In the genomic region with DNA sequence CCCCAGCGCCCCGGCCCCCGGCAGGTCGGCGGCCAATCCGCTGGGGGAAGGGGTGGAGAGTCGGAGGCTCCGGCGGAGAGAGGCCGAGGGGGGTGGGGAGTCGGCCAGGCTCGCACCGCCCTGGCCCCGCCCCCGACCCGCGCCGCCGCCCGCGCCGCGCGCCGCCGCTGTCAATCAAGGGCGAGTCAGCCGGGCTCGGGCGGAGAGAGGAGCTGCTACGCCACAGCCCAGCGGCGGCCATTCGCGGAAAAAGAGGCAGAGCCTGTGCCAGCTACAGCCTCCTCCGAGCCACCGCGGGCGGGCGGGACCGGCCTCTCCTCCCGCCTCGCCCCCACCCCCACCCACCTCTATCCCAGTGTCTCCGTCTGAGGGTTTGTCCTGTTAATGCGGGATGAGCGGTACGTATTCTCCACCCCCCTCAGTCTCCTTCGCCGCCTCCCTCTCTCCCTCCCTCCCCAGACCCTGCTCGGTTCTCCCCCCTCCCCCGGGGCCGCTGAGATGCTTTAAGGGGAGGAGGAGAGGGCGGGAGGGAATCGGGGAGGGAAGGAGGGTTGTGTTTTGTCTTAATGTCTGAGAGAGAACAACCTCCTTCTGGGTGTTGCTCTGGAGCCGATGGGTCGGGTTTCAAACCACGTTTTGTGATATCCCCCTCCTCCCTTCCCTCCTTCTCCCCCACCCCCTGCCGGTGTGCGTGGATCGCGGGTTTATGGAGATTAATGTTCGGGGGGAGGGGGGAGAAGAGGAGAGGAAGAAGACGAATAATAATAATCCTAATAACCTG, we compare ENCODE assay signal across 8 cellular contexts. TPM values are rescaled to one million over a fixed set of nuclear protein-coding genes. Genes with fewer than 3 reads are reported as not detected.
A peak's percentile ranks its signal among the peaks of the same experiment; 100 is the strongest.
DNase-seq lines count a peak whose midpoint lies in the region; ATAC-seq and TF ChIP-seq lines count a peak whose summit lies in the region.

A gene (plus strand): TSS at position 223 of the 781 bp plus-strand sequence. CDS start 169 bp downstream, at position 392.

- ATAC-seq in CD4-positive, CD25-positive, alpha-beta regulatory T cell (ENCODE audit: low read depth in 2 of 2), result peak; percentile 71 to 72
- ATAC-seq in GM19452 (IDR thresholded peaks at IDR 0.05; ENCODE audit: unreplicated experiment) (peak; percentile 66), HG03575 (IDR thresholded peaks at IDR 0.05; ENCODE audit: extremely low read depth, insufficient number of reproducible peaks, low FRiP score, unreplicated experiment) (peak; percentile 62)

- no peaks in the 10 kb centered on the region for H3K9me3 Mint-ChIP-seq in CD4-positive, CD25-positive, alpha-beta regulatory T cell

- peak within 1 kb of the TSS; percentile 99 for H3K27ac ChIP-seq in CD4-positive, CD25-positive, alpha-beta regulatory T cell (ENCODE audit: insufficient read depth, low read length, poor library complexity, severe bottlenecking)
- peak within 1 kb of the TSS; percentile 95 to 100 for H3K27ac ChIP-seq in liver (ENCODE audit: low read depth in 1 of 2, low read length in 2 of 2)

- H3K27ac Mint-ChIP-seq in CD4-positive, CD25-positive, alpha-beta regulatory T cell, result peak within 1 kb of the TSS; percentile 98 to 99 (median 98)

- under 1% methylated on average over 63 of the region's 63 CpGs for WGBS in liver

- peak; percentile 93 to 97 (median 93) for DNase-seq in CD4-positive, CD25-positive, alpha-beta regulatory T cell
- DNase-seq in NCI-H82 (lab: John Stamatoyannopoulos, UW) (peak; percentile 99), dermis blood vessel endothelial cell (peak; percentile 95)
- peak; percentile 93 to 94 for DNase-seq in activated CD4-positive, alpha-beta T cell treated with anti-CD3 and anti-CD28 coated beads, Interleukin-2, amount 50 U/mL, for 48 hours
- DNase-seq in stimulated activated CD4-positive, alpha-beta T cell treated with anti-CD3 and anti-CD28 coated beads, Interleukin-4, amount 100 ng/mL, for 1 hour, result peak; percentile 95

- H3K27me3 ChIP-seq in CD4-positive, CD25-positive, alpha-beta regulatory T cell (ENCODE audit: control insufficient read depth, insufficient read depth, low read length), result no peaks in the 10 kb centered on the region
- H3K27me3 ChIP-seq in liver (ENCODE audit: control insufficient read depth in 4 of 4, insufficient read depth in 4 of 4, low read length in 3 of 4), result no peaks in the 10 kb centered on the region

- peaks cover 4% of the 10 kb centered on the region for H3K27me3 Mint-ChIP-seq in CD4-positive, CD25-positive, alpha-beta regulatory T cell

- peaks cover 23% of the 10 kb centered on the region for H3K36me3 Mint-ChIP-seq in CD4-positive, CD25-positive, alpha-beta regulatory T cell

- peak within 1 kb of the TSS; percentile 28 to 90 for H3K9ac ChIP-seq in liver (ENCODE audit: low read depth in 1 of 2, low read length in 2 of 2)

- no peak for TF ChIP-seq CTCF in liver (IDR thresholded peaks at IDR 0.05; ENCODE audit: low read depth, low read length, missing input control)

- peaks cover 30 to 55% (median 45%) of the 10 kb centered on the region in 4 donors for H3K4me1 Mint-ChIP-seq in CD4-positive, CD25-positive, alpha-beta regulatory T cell

- H3K9me3 ChIP-seq in CD4-positive, CD25-positive, alpha-beta regulatory T cell (ENCODE audit: control insufficient read depth in 2 of 2, low read length in 2 of 2), result no peaks in the 10 kb centered on the region
- no peaks in the 10 kb centered on the region for H3K9me3 ChIP-seq in liver (ENCODE audit: control insufficient read depth in 4 of 4, low read length in 3 of 4)

- peak within 1 kb of the TSS; percentile 80 for H3K4me3 ChIP-seq in CD4-positive, CD25-positive, alpha-beta regulatory T cell (ENCODE audit: low read depth, low read length)
- peak within 1 kb of the TSS; percentile 46 to 97 (median 85) for H3K4me3 ChIP-seq in liver (ENCODE audit: low read depth in 1 of 3, low read length in 3 of 3)

- peak within 1 kb of the TSS; percentile 98 to 100 (median 100) for H3K4me3 Mint-ChIP-seq in CD4-positive, CD25-positive, alpha-beta regulatory T cell

- peak in 1 of 2 donors; percentile 27 for TF ChIP-seq RAD21 in liver (IDR thresholded peaks at IDR 0.05)

- H3K36me3 ChIP-seq in CD4-positive, CD25-positive, alpha-beta regulatory T cell (ENCODE audit: control insufficient read depth, insufficient read depth, low read length), result no peaks in the 10 kb centered on the region
- H3K36me3 ChIP-seq in liver (ENCODE audit: control insufficient read depth in 4 of 4, insufficient read depth in 3 of 4, low read depth in 1 of 4, low read length in 3 of 4), result no peaks in the 10 kb centered on the region

- peaks cover 51% of the 10 kb centered on the region for H3K4me1 ChIP-seq in CD4-positive, CD25-positive, alpha-beta regulatory T cell (ENCODE audit: control insufficient read depth, insufficient read depth, low read length, poor library complexity, severe bottlenecking)
- peaks cover 0 to 16% (median 8%) of the 10 kb centered on the region in 4 donors for H3K4me1 ChIP-seq in liver (ENCODE audit: control insufficient read depth in 4 of 4, insufficient read depth in 4 of 4, low read length in 3 of 4)

TF ChIP-seq in liver, 16 proteins besides CTCF, POLR2A, EP300 and RAD21:
- TF ChIP-seq RXRA (IDR thresholded peaks at IDR 0.05) (no peak), YY1 (IDR thresholded peaks at IDR 0.05) (peak; percentile 82), TAF1 (conservative IDR thresholded peaks at IDR 0.05) (peak; percentile 2), HNF4G (IDR thresholded peaks at IDR 0.05) (no peak), FOXA2 (IDR thresholded peaks at IDR 0.05) (no peak)
- TF ChIP-seq, protein P1, sequence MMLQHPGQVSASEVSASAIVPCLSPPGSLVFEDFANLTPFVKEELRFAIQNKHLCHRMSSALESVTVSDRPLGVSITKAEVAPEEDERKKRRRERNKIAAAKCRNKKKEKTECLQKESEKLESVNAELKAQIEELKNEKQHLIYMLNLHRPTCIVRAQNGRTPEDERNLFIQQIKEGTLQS (IDR thresholded peaks at IDR 0.05), result no peak
- TF ChIP-seq, protein P2, sequence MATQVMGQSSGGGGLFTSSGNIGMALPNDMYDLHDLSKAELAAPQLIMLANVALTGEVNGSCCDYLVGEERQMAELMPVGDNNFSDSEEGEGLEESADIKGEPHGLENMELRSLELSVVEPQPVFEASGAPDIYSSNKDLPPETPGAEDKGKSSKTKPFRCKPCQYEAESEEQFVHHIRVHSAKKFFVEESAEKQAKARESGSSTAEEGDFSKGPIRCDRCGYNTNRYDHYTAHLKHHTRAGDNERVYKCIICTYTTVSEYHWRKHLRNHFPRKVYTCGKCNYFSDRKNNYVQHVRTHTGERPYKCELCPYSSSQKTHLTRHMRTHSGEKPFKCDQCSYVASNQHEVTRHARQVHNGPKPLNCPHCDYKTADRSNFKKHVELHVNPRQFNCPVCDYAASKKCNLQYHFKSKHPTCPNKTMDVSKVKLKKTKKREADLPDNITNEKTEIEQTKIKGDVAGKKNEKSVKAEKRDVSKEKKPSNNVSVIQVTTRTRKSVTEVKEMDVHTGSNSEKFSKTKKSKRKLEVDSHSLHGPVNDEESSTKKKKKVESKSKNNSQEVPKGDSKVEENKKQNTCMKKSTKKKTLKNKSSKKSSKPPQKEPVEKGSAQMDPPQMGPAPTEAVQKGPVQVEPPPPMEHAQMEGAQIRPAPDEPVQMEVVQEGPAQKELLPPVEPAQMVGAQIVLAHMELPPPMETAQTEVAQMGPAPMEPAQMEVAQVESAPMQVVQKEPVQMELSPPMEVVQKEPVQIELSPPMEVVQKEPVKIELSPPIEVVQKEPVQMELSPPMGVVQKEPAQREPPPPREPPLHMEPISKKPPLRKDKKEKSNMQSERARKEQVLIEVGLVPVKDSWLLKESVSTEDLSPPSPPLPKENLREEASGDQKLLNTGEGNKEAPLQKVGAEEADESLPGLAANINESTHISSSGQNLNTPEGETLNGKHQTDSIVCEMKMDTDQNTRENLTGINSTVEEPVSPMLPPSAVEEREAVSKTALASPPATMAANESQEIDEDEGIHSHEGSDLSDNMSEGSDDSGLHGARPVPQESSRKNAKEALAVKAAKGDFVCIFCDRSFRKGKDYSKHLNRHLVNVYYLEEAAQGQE (IDR thresholded peaks at IDR 0.05), result peak; percentile 12
- TF ChIP-seq, protein P3, sequence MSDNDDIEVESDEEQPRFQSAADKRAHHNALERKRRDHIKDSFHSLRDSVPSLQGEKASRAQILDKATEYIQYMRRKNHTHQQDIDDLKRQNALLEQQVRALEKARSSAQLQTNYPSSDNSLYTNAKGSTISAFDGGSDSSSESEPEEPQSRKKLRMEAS (IDR thresholded peaks at IDR 0.05), result no peak

RNA-seq across cellular contexts. Expression of the gene that starts here (rescaled TPM):
- total RNA-seq in CD4-positive, CD25-positive, alpha-beta regulatory T cell, result 43.5 TPM
- 10 to 100 TPM; 14.9 to 17.4 (median 16.5) TPM for polyA plus RNA-seq in CD4-positive, CD25-positive, alpha-beta regulatory T cell
- 6.5 and 8.4 TPM in 2 replicates for total RNA-seq in dermis blood vessel endothelial cell
- total RNA-seq in liver, result 10 to 100 TPM; 12.1 to 13.2 TPM
- polyA plus RNA-seq in liver, result 1 to 10 TPM in 1 of 2 donors, under 1 TPM in 1; 0.61 to 1.3 TPM

Comparison
In these comparisons a context has a peak if more than half of its experiments do, and no peak if none do; other contexts are left out.
1. Peak in every context shown above with its lines: DNase-seq, ATAC-seq, H3K4me3 ChIP-seq and H3K27ac ChIP-seq.
2. RNA of the gene that starts here (polyA plus RNA-seq): 14.9 to 17.4 TPM in CD4-positive, CD25-positive, alpha-beta regulatory T cell; 0.61 to 1.3 TPM in liver; every median in the first group is over 4 times any median in the second.